ENCODE assay signal across 1 cellular context in genomic region chr1:202155478-202156021, GRCh38.
TF ChIP-seq lines count a peak whose summit lies in the region.

No MANE protein-coding gene starts in this region.

TF ChIP-seq in HEK293, 187 proteins besides CTCF, POLR2A, EP300 and RAD21 (continued from another document):
- TF ChIP-seq ZNF843 (tag by site-specific recombination; IDR thresholded peaks at IDR 0.05), result no peak
- peak; percentile 15; the same call in 1 of the 2 replicates for TF ChIP-seq ZNF660 (tag by site-specific recombination; IDR thresholded peaks at IDR 0.05)
